ENCODE assay signal across 8 cellular contexts in genomic region chr7:100539436-100540006, GRCh38. TPM values are rescaled to one million over a fixed set of nuclear protein-coding genes. Genes with fewer than 3 reads are reported as not detected.
DNase-seq lines count a peak whose midpoint lies in the region; ATAC-seq and TF ChIP-seq lines count a peak whose summit lies in the region.

No MANE protein-coding gene starts in this region.

- ATAC-seq in psoas muscle, result no peak
- no peak for ATAC-seq in HG02852 (IDR thresholded peaks at IDR 0.05; ENCODE audit: unreplicated experiment)
- ATAC-seq in foreskin keratinocyte, result no peak

- DNase-seq in SJCRH30 (peak in 1 of 2 experiments; percentile 17), fibroblast of lung (ENCODE audit: low read depth in 2 of 2) (no peak), psoas muscle (no peak), NCI-H2107 (lab: John Stamatoyannopoulos, UW) (no peak), GOT3 (lab: John Stamatoyannopoulos, UW) (no peak), foreskin keratinocyte (no peak)

- H3K4me3 ChIP-seq in GM12875 (ENCODE audit: low read depth, low read length) (peak overlapping the region; percentile 91), SJCRH30 (peak overlapping the region; percentile 71), fibroblast of lung (replicated peaks in 1 of 4; ENCODE audit: control extremely low read depth in 1 of 4, insufficient read depth in 1 of 4, low read depth in 3 of 4, low read length in 4 of 4) (peak overlapping the region; percentile 69 to 84 (median 73)), psoas muscle (peak overlapping the region; percentile 85)

- no peaks in the 10 kb centered on the region for H3K9me3 ChIP-seq in SJCRH30 (replicated peaks)
- H3K9me3 ChIP-seq in fibroblast of lung (ENCODE audit: control insufficient read depth, insufficient read depth, low read depth, low read length), result no peaks in the 10 kb centered on the region
- H3K9me3 ChIP-seq in psoas muscle, result no peaks in the 10 kb centered on the region

- H4K20me1 ChIP-seq in fibroblast of lung (ENCODE audit: control insufficient read depth, extremely low read depth, insufficient read depth, low read length), result no peaks in the 10 kb centered on the region

- H2AFZ ChIP-seq in fibroblast of lung (ENCODE audit: low read length), result peak overlapping the region; percentile 77

- intact Hi-C loops in psoas muscle (cut with DNase I), result loop anchor here in 1 of 2 donors (5.0 kb wide), 1 partner anchor 62 kb away; the partner anchor contains the start of gene TSC22D4

- H3K27me3 ChIP-seq in SJCRH30 (no peaks in the 10 kb centered on the region), fibroblast of lung (ENCODE audit: control insufficient read depth, insufficient read depth, low read length) (no peaks in the 10 kb centered on the region), psoas muscle (ENCODE audit: insufficient read depth in 3 of 3, low read length in 2 of 3) (no peaks in the 10 kb centered on the region), foreskin keratinocyte (no peaks in the 10 kb centered on the region)

- no peak for TF ChIP-seq CTCF in GM12875 (IDR thresholded peaks at IDR 0.05; ENCODE audit: borderline replicate concordance, insufficient read depth, low read depth, low read length)
- TF ChIP-seq CTCF in fibroblast of lung (conservative IDR thresholded peaks at IDR 0.05 in 1 of 2, IDR thresholded peaks at IDR 0.05 in 1 of 2; ENCODE audit: low read depth in 1 of 2, low read length in 2 of 2), result no peak
- TF ChIP-seq CTCF in psoas muscle (IDR thresholded peaks at IDR 0.05), result no peak
- no peak for TF ChIP-seq CTCF in foreskin keratinocyte (conservative IDR thresholded peaks at IDR 0.05)

- H3K4me2 ChIP-seq in fibroblast of lung (ENCODE audit: extremely low read depth, insufficient read depth, low read length), result peak overlapping the region; percentile 78

- H3K79me2 ChIP-seq in fibroblast of lung (ENCODE audit: control insufficient read depth, insufficient read depth, low read length), result no peaks in the 10 kb centered on the region

- 0 to 1% (median 1%) methylated on average over 32 to 44 of the region's 44 CpGs for WGBS in psoas muscle, 3 donors

- H3K9ac ChIP-seq in fibroblast of lung (ENCODE audit: insufficient read depth, low read length), result peak overlapping the region; percentile 53

- no peak overlapping the region for H3K27ac ChIP-seq in SJCRH30
- H3K27ac ChIP-seq in fibroblast of lung (ENCODE audit: insufficient read depth, low read length), result peak overlapping the region; percentile 43
- H3K27ac ChIP-seq in psoas muscle, result peak overlapping the region; percentile 60
- no peak overlapping the region for H3K27ac ChIP-seq in foreskin keratinocyte

- H3K36me3 ChIP-seq in SJCRH30, result no peaks in the 10 kb centered on the region
- H3K36me3 ChIP-seq in fibroblast of lung (ENCODE audit: control insufficient read depth, insufficient read depth, low read length), result no peaks in the 10 kb centered on the region
- no peaks in the 10 kb centered on the region for H3K36me3 ChIP-seq in psoas muscle (ENCODE audit: insufficient read depth in 1 of 2, low read depth in 1 of 2)

- H3K4me1 ChIP-seq in SJCRH30 (no peaks in the 10 kb centered on the region), fibroblast of lung (ENCODE audit: control insufficient read depth, extremely low read depth, insufficient read depth, low read length) (peaks cover 2% of the 10 kb centered on the region), psoas muscle (peaks cover 14% of the 10 kb centered on the region), foreskin keratinocyte (no peaks in the 10 kb centered on the region)

RNA-seq across cellular contexts. Expression of gene AGFG2, which starts 0.5 kb away (rescaled TPM):
- 7.2 and 9.0 TPM in 2 replicates for total RNA-seq in SJCRH30 (2014; rRNA removed; shearing (Covaris generic))
- total RNA-seq in fibroblast of lung, result 2.6 and 3.1 TPM in 2 replicates
- 2.4 and 3.2 TPM in 2 replicates for polyA plus RNA-seq in fibroblast of lung
- polyA plus RNA-seq in fibroblast of lung (2012), result 5.8 and 8.8 TPM in 2 replicates
- 8.1 and 12.4 TPM in 2 replicates for polyA minus RNA-seq in fibroblast of lung (ENCODE audit: low replicate concordance)
- total RNA-seq in psoas muscle, result 10 to 100 TPM in 1 of 4 donors, 1 to 10 TPM in 3; 5.3 to 14.7 (median 8.0) TPM
- polyA plus RNA-seq in psoas muscle, result 10 to 100 TPM in 1 of 3 donors, 1 to 10 TPM in 2; 4.8 to 12.6 (median 8.9) TPM
- total RNA-seq in foreskin keratinocyte, result 9.6 and 9.8 TPM in 2 replicates
- polyA plus RNA-seq in foreskin keratinocyte, result 8.4 and 9.2 TPM in 2 replicates

RNA-seq across cellular contexts. Expression of gene SAP25, which starts 34.2 kb away (rescaled TPM):
- 0.30 and 1.2 TPM in 2 replicates for total RNA-seq in SJCRH30 (2014; rRNA removed; shearing (Covaris generic))
- total RNA-seq in fibroblast of lung, result not detected in 2 replicates
- polyA plus RNA-seq in fibroblast of lung, result 0.22 TPM in 1 of 2 replicates, not detected in the other
- polyA plus RNA-seq in fibroblast of lung (2012), result 0.21 TPM in 1 of 2 replicates, not detected in the other
- polyA minus RNA-seq in fibroblast of lung (ENCODE audit: low replicate concordance), result not detected in 2 replicates
- 1 to 10 TPM in 1 of 4 donors, under 1 TPM in 2, not detected in 1; 0.59 to 1.9 (median 0.59) TPM for total RNA-seq in psoas muscle
- under 1 TPM in 2 of 3 donors, not detected in 1; 0.21 to 0.40 TPM for polyA plus RNA-seq in psoas muscle
- total RNA-seq in foreskin keratinocyte, result not detected in 2 replicates
- 0.64 and 0.70 TPM in 2 replicates for polyA plus RNA-seq in foreskin keratinocyte

RNA-seq across cellular contexts. Expression of gene LRCH4, which starts 46.4 kb away (rescaled TPM):
- 19.8 and 33.2 TPM in 2 replicates for total RNA-seq in SJCRH30 (2014; rRNA removed; shearing (Covaris generic))
- 5.6 and 7.3 TPM in 2 replicates for total RNA-seq in fibroblast of lung
- 9.6 and 11.6 TPM in 2 replicates for polyA plus RNA-seq in fibroblast of lung
- polyA plus RNA-seq in fibroblast of lung (2012), result 19.6 and 20.6 TPM in 2 replicates
- 13.6 and 15.3 TPM in 2 replicates for polyA minus RNA-seq in fibroblast of lung (ENCODE audit: low replicate concordance)
- 10 to 100 TPM; 32.5 to 41.5 (median 34.1) TPM for total RNA-seq in psoas muscle
- 10 to 100 TPM; 16.7 to 35.2 (median 28.5) TPM for polyA plus RNA-seq in psoas muscle
- 12.2 and 15.1 TPM in 2 replicates for total RNA-seq in foreskin keratinocyte
- polyA plus RNA-seq in foreskin keratinocyte, result 16.1 and 19.1 TPM in 2 replicates

RNA-seq across cellular contexts. Expression of gene FBXO24, which starts 46.6 kb away (rescaled TPM):
- 0.10 TPM in 1 of 2 replicates, not detected in the other for total RNA-seq in SJCRH30 (2014; rRNA removed; shearing (Covaris generic))
- total RNA-seq in fibroblast of lung (0.33 and 0.51 TPM in 2 replicates), psoas muscle (1 to 10 TPM in 1 of 4 donors, under 1 TPM in 3; 0.13 to 1.1 (median 0.31) TPM), foreskin keratinocyte (0.27 and 0.49 TPM in 2 replicates)
- polyA plus RNA-seq in fibroblast of lung (0.23 and 0.32 TPM in 2 replicates), psoas muscle (under 1 TPM; 0.18 to 0.55 (median 0.23) TPM), foreskin keratinocyte (0.44 and 0.46 TPM in 2 replicates)
- polyA plus RNA-seq in fibroblast of lung (2012), result 0.27 and 0.33 TPM in 2 replicates
- 1.1 TPM in 1 of 2 replicates, not detected in the other for polyA minus RNA-seq in fibroblast of lung (ENCODE audit: low replicate concordance)

RNA-seq across cellular contexts. Expression of gene NYAP1, which starts 55.8 kb away (rescaled TPM):
- total RNA-seq in SJCRH30 (2014; rRNA removed; shearing (Covaris generic)), result 0.49 and 0.56 TPM in 2 replicates
- total RNA-seq in fibroblast of lung (0.26 and 0.33 TPM in 2 replicates), psoas muscle (under 1 TPM; 0.08 to 0.32 (median 0.12) TPM), foreskin keratinocyte (1.9 and 2.4 TPM in 2 replicates)
- polyA plus RNA-seq in fibroblast of lung (0.09 and 0.18 TPM in 2 replicates), psoas muscle (under 1 TPM; 0.12 to 0.23 (median 0.21) TPM), foreskin keratinocyte (1.3 and 1.4 TPM in 2 replicates)
- polyA plus RNA-seq in fibroblast of lung (2012), result 0.21 and 0.37 TPM in 2 replicates
- 0.11 TPM in 1 of 2 replicates, not detected in the other for polyA minus RNA-seq in fibroblast of lung (ENCODE audit: low replicate concordance)

Comparison
In these comparisons a context has a peak if more than half of its experiments do, and no peak if none do; other contexts are left out.
1. H3K27ac ChIP-seq: peak in fibroblast of lung (single experiment) and psoas muscle (single experiment); none in SJCRH30 (single experiment) and foreskin keratinocyte (single experiment).
2. Peak in every context shown above with its lines, with median percentiles within 50 percentile points of each other: H3K4me3 ChIP-seq.